In the genomic region with DNA sequence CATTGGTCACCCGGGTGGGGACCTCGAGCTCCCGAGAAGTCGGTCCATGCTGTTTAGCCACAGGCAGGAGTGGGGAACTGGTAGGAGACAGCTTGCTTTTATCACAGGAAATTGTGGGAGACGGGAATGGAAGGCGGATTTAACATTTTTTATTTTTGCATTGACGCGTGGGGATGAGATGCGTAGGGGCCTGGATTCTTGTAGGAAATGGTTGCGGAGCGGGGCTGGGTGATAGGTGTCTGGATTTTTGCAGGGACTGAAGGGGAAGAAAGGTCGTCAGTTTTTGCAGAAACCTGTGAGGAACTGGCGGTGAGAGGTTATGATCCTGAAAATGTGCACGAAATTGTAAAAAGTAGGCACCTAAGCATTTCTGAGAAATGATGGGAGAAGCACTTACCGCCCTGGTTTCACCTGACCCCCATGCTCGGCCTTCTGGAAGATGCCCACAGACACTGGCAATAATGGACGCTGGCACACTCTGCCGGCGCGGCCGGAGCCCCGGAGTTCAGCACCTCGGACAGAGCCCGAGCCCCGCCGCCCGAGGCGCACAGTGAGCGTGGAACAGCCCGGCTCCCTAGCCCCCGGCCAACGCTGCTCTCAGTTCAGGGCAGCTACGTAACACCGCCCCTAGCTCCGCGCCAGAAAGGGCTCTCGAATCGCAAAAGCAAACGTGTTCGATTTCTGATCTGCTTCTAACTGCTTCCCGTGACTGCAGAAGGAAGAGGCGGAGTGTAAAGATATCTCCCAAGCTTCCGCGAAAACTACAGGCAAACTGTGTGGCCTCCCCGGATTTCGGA, we compare ENCODE assay signal across 9 cellular contexts. TPM values are rescaled to one million over a fixed set of nuclear protein-coding genes. Genes with fewer than 3 reads are reported as not detected.
DNase-seq lines count a peak whose midpoint lies in the region; ATAC-seq and TF ChIP-seq lines count a peak whose summit lies in the region.
"Had no signal": no experiment of that assay in that cellular context is flagged by ENCODE, and none has a peak within 500 bp of the region (broad histone marks: within the 10 kb centered on the region; RNA-seq: fewer than 3 reads in every experiment).

No MANE protein-coding gene starts in this region.

- no peak overlapping the region for H3K27ac Mint-ChIP-seq in brain
- H3K27ac Mint-ChIP-seq: dendritic cell treated with granulocyte-macrophage colony-stimulating factor and Interleukin-4, amounts not matched to agents 40 ng/mL and 50 ng/mL, for 4 days had no signal

- peaks cover 100% of the 10 kb centered on the region for H3K27me3 Mint-ChIP-seq in brain

- peak overlapping the region; percentile 44 to 76 (median 74) for H3K4me3 Mint-ChIP-seq in brain
- H3K4me3 Mint-ChIP-seq: dendritic cell treated with granulocyte-macrophage colony-stimulating factor and Interleukin-4, amounts not matched to agents 40 ng/mL and 50 ng/mL, for 4 days had no signal

- H3K4me1 Mint-ChIP-seq in brain: peaks cover 13% of the 10 kb centered on the region

- peaks cover 4 to 13% (median 8%) of the 10 kb centered on the region in 5 experiments for H3K9me3 Mint-ChIP-seq in brain
- H3K9me3 Mint-ChIP-seq: dendritic cell treated with granulocyte-macrophage colony-stimulating factor and Interleukin-4, amounts not matched to agents 40 ng/mL and 50 ng/mL, for 4 days had no signal

- no peak overlapping the region for H3K4me3 ChIP-seq in GM12865 (ENCODE audit: low read depth, low read length)

- H3K36me3 Mint-ChIP-seq in brain: no peaks in the 10 kb centered on the region

- no peak for ATAC-seq in GM19397 (IDR thresholded peaks at IDR 0.05; ENCODE audit: unreplicated experiment)
- no peak for ATAC-seq in GM21737 (IDR thresholded peaks at IDR 0.05; ENCODE audit: unreplicated experiment)

- H3K27ac ChIP-seq in substantia nigra (ENCODE audit: low read depth, low read length, poor library complexity, severe bottlenecking): no peak overlapping the region

- DNase-seq in GM12865 (ENCODE audit: low read depth) (peak; percentile 14), NCI-H69 (lab: John Stamatoyannopoulos, UW) (peak; percentile 24), islet precursor cell (peak; percentile 85), substantia nigra (lab: John Stamatoyannopoulos, UW) (peak in 26 of 49 donors; percentile 4 to 68 (median 20)), 8988T (no peak)

- no peak for TF ChIP-seq CTCF in GM12865 (IDR thresholded peaks at IDR 0.05; ENCODE audit: insufficient read depth, low read depth, low read length, missing control alignments)
- no peak for TF ChIP-seq CTCF in brain (conservative IDR thresholded peaks at IDR 0.05)

RNA-seq across cellular contexts. Expression of gene ANKRD34C, which starts 0.9 kb away (rescaled TPM):
- 0.20 TPM for polyA plus RNA-seq in brain (ENCODE audit: insufficient read depth, low read depth, low replicate concordance)

RNA-seq across cellular contexts. Expression of gene TMED3, which starts 27.5 kb away (rescaled TPM):
- polyA plus RNA-seq in brain (ENCODE audit: insufficient read depth, low read depth, low replicate concordance): 53.7 TPM
